Comparison of ENCODE assay signal across 17 cellular contexts in the genomic region with DNA sequence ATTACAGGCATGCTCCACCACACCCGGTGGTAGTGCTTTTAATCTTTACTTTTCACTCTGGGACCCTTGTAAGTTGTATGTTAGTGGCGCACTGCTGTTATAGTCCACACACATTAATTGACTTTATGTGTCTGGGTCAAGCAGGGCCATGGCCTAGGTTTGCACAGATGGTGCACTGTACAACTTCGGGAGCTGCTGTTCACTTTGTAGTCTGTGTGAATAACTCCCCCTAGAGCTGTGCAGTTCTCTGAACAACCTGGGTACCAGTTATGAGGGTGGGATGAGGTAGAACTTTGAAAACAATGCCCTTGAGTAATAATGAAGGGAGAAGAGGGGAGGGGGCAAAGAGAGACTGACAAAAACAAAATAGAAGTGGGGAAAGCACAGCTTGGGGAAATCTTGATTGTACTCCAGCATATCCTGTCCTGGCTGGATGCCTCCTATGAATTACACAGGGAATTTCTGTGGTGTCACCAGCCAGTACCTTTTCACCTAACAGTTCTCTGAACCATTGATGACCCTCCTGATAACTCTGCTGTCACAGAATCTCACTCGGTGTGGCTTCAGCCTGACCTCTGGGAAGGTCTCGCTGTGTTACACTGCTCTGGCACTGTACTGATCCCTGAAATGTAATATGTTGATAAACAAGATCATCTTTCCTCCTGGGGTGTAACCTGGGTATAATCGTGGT. TPM values are rescaled to one million over a fixed set of nuclear protein-coding genes. Genes with fewer than 3 reads are reported as not detected.
DNase-seq lines count a peak whose midpoint lies in the region; ATAC-seq, FAIRE-seq and TF ChIP-seq lines count a peak whose summit lies in the region.
"Had no signal": no experiment of that assay in that cellular context is flagged by ENCODE, and none has a peak within 500 bp of the region (broad histone marks: within the 10 kb centered on the region; RNA-seq: fewer than 3 reads in every experiment).

No MANE protein-coding gene starts in this region.

- no peak for TF ChIP-seq EP300 in GM12878 (IDR thresholded peaks at IDR 0.05; ENCODE audit: borderline replicate concordance in 1 of 2, control insufficient read depth in 1 of 2, low read depth in 2 of 2, low read length in 2 of 2)
- no peak for TF ChIP-seq EP300 in transverse colon (IDR thresholded peaks at IDR 0.05; ENCODE audit: low read depth)

- in situ Hi-C loops in GM12878 (cut with MboI) (no loop called here), transverse colon (cut with MboI; ENCODE audit: low pct_ligation_motif_present in 1 of 4, low pct_unique_long_range_greater_than_20kb in 1 of 4, low sequenced_read_pairs in 3 of 4) (no loop called here)

- H3K27ac ChIP-seq in left ventricle myocardium inferior (replicated peaks) (peak overlapping the region; percentile 92), GM12878 (ENCODE audit: control insufficient read depth, insufficient read depth) (no peak overlapping the region), iPS-20b (ENCODE audit: low read length) (no peak overlapping the region), transverse colon (peak overlapping the region; percentile 83 to 94 (median 92)), RWPE1 (no peak overlapping the region)
- H3K27ac ChIP-seq: cardiac muscle cell, lower lobe of right lung had no signal

- SMC1A ChIA-PET in GM12878 (lab: Charles Lee; ENCODE audit: uncharacterized antibody, unreplicated experiment): interaction anchor here (0.7 to 3.1 kb wide), 30 partner anchors 9 to 244 kb away, joined by 3 to 17 read pairs (median 4); a partner anchor contains a TSS

- H3K9me3 ChIP-seq in left ventricle myocardium inferior (replicated peaks) (no peaks in the 10 kb centered on the region), GM12878 (replicated peaks; ENCODE audit: control insufficient read depth, insufficient read depth, low read length) (no peaks in the 10 kb centered on the region), iPS-20b (ENCODE audit: insufficient read depth, low read depth, low read length) (no peaks in the 10 kb centered on the region), transverse colon (no peaks in the 10 kb centered on the region)
- H3K9me3 ChIP-seq: lower lobe of right lung had no signal

- no peak for TF ChIP-seq CTCF in left ventricle myocardium inferior (IDR thresholded peaks at IDR 0.05; ENCODE audit: borderline replicate concordance)
- TF ChIP-seq CTCF in GM12878 (IDR thresholded peaks at IDR 0.05 in 2 of 3, conservative IDR thresholded peaks at IDR 0.05 in 1 of 3; ENCODE audit: control insufficient read depth in 2 of 3, extremely low read depth in 1 of 3, insufficient read depth in 1 of 3, low read depth in 3 of 3, low read length in 3 of 3): no peak; a peak in 1 of 6 replicates
- TF ChIP-seq CTCF in transverse colon (IDR thresholded peaks at IDR 0.05): no peak
- no peak for TF ChIP-seq CTCF in RWPE1 (conservative IDR thresholded peaks at IDR 0.05; ENCODE audit: low read depth)

- TF ChIP-seq RAD21 in GM12878 (IDR thresholded peaks at IDR 0.05; ENCODE audit: insufficient read depth, low read depth, low read length): peak; percentile 6; the same call in 1 of the 2 replicates

- TF ChIP-seq POLR2A in GM12878 (IDR thresholded peaks at IDR 0.05; ENCODE audit: low read depth, low read length) (no peak), transverse colon (IDR thresholded peaks at IDR 0.05) (no peak)

- no peaks in the 10 kb centered on the region for H4K20me1 ChIP-seq in GM12878 (ENCODE audit: control insufficient read depth, insufficient read depth)

- intact Hi-C loops in left ventricle myocardium inferior (cut with micrococcal nuclease) (no loop called here), left cardiac atrium (cut with DNase I) (no loop called here), GM12878 (cut with micrococcal nuclease; ENCODE audit: unreplicated experiment) (no loop called here), transverse colon (cut with DNase I; ENCODE audit: low total_unique reads) (loop anchor here (5.0 kb wide), 1 partner anchor 40 kb away; no protein-coding TSS in a partner anchor)

- no peak overlapping the region for H3K4me2 ChIP-seq in GM12878 (ENCODE audit: control insufficient read depth, insufficient read depth)

- H3K4me3 ChIP-seq in left ventricle myocardium inferior (peak overlapping the region; percentile 85), GM12878 (no peak overlapping the region), iPS-20b (ENCODE audit: low read length) (peak overlapping the region; percentile 93), transverse colon (peak overlapping the region in 3 of 4 donors; percentile 71 to 89 (median 79))

- FAIRE-seq in GM12878 (lab: Jason Lieb, UNC): no peak
- FAIRE-seq: endothelial cell of umbilical vein, HepG2 had no signal

- RAD21 ChIA-PET in GM12878 (lab: Charles Lee; ENCODE audit: unreplicated experiment): interaction anchor here (0.7 to 2.8 kb wide), 15 partner anchors 10 to 337 kb away, joined by 3 to 18 read pairs (median 3); a partner anchor contains a TSS

- ATAC-seq in left cardiac atrium (no peak), GM12878 (peak; percentile 52)
- ATAC-seq: lower lobe of right lung had no signal

- DNase-seq in left ventricle myocardium inferior (no peak), left cardiac atrium (no peak), GM12878 (ENCODE audit: low read depth, low spot score) (no peak), transverse colon (no peak), dermis blood vessel endothelial cell (no peak), RWPE1 (ENCODE audit: low spot score) (no peak)
- DNase-seq in activated effector memory CD4-positive, alpha-beta T cell treated with Interleukin-2 at 50 U/mL for 16 hours: no peak
- DNase-seq: activated naive CD4-positive, alpha-beta T cell; lower lobe of right lung; NCI-H1092; NCI-H2227 treated with DMSO at 0.1 percent for 48 hours; nephron progenitor cell; stimulated activated CD4-positive, alpha-beta T cell treated with anti-CD3 and anti-CD28 coated beads, Interleukin-4, amount 100 ng/mL, for 24 hours had no signal

- peaks cover 80% of the 10 kb centered on the region for H3K4me1 ChIP-seq in left ventricle myocardium inferior
- H3K4me1 ChIP-seq in GM12878 (ENCODE audit: control insufficient read depth, insufficient read depth, low read length): no peaks in the 10 kb centered on the region
- peaks cover 28% of the 10 kb centered on the region for H3K4me1 ChIP-seq in iPS-20b (ENCODE audit: insufficient read depth, low read length)
- peaks cover 20 to 58% (median 50%) of the 10 kb centered on the region in 4 donors for H3K4me1 ChIP-seq in transverse colon

- no peak overlapping the region for H2AFZ ChIP-seq in GM12878 (ENCODE audit: control insufficient read depth, low read depth, low read length)

- CTCF ChIA-PET in GM12878 (lab: Yijun Ruan, JAX): interaction anchor here (1.0 to 2.7 kb wide), 19 partner anchors 8 to 339 kb away, joined by 3 to 17 read pairs (median 4); no protein-coding TSS in a partner anchor
- CTCF ChIA-PET in RWPE1 (lab: Yijun Ruan, JAX): interaction anchor here (0.6 kb wide), 1 partner anchor 14 kb away, joined by 3 read pairs; no protein-coding TSS in a partner anchor

- no peaks in the 10 kb centered on the region for H3K36me3 ChIP-seq in left ventricle myocardium inferior
- no peaks in the 10 kb centered on the region for H3K36me3 ChIP-seq in GM12878 (ENCODE audit: control insufficient read depth in 2 of 2, insufficient read depth in 2 of 2, low read length in 1 of 2)
- no peaks in the 10 kb centered on the region for H3K36me3 ChIP-seq in iPS-20b (ENCODE audit: insufficient read depth, low read depth, low read length)
- no peaks in the 10 kb centered on the region for H3K36me3 ChIP-seq in transverse colon
- H3K36me3 ChIP-seq: cardiac muscle cell, lower lobe of right lung had no signal

- WGBS in GM12878 (ENCODE audit: insufficient coverage, insufficient replicate concordance, low lambda C conversion rate, missing lambda C conversion rate): 48% methylated on average over 6 of the region's 6 CpGs
- WGBS in transverse colon (ENCODE audit: low coverage in 1 of 2), 2 donors: 68 to 90% methylated on average over 2 to 6 of the region's 6 CpGs

- H3K9ac ChIP-seq in GM12878 (ENCODE audit: control insufficient read depth, insufficient read depth, low read length) (no peak overlapping the region), iPS-20b (ENCODE audit: low read depth, low read length) (peak overlapping the region; percentile 87; the same call in 1 of the 2 replicates)

- BruUV-seq in GM12878 (replicated peaks; lab: Mats Ljungman, UMichigan): TSS peak; percentile 54

- no peaks in the 10 kb centered on the region for H3K79me2 ChIP-seq in GM12878 (ENCODE audit: control insufficient read depth, insufficient read depth, low read length)

- POLR2A ChIA-PET in GM12878 (lab: Charles Lee) (interaction anchor here (0.8 to 1.4 kb wide), 4 partner anchors 10 to 34 kb away, joined by 3 to 6 read pairs (median 3); no protein-coding TSS in a partner anchor), RWPE1 (lab: Yijun Ruan, JAX; ENCODE audit: low non-redundant PET) (interaction anchor here (1.1 kb wide), 1 partner anchor 30 kb away, joined by 3 read pairs; no protein-coding TSS in a partner anchor)

- H3K27me3 ChIP-seq in left ventricle myocardium inferior (ENCODE audit: low read depth): no peaks in the 10 kb centered on the region
- H3K27me3 ChIP-seq in GM12878 (replicated peaks in 1 of 2; ENCODE audit: control insufficient read depth in 2 of 2, insufficient read depth in 2 of 2, low read length in 1 of 2): peaks cover 0 to 13% of the 10 kb centered on the region in 2 experiments; a peak in 2 of 4 replicates
- peaks cover 19% of the 10 kb centered on the region; the same call in 1 of the 2 replicates for H3K27me3 ChIP-seq in iPS-20b (ENCODE audit: insufficient read depth, low read length)
- H3K27me3 ChIP-seq in transverse colon: no peaks in the 10 kb centered on the region
- H3K27me3 ChIP-seq: cardiac muscle cell had no signal

RNA-seq across cellular contexts. Expression of a gene that starts 2.2 kb away (rescaled TPM):
- total RNA-seq in left ventricle myocardium inferior (111 TPM), left cardiac atrium (100 to 1,000 TPM; 159 to 179 TPM), GM12878 (2014; rRNA removed) (5.5 and 9.9 TPM in 2 replicates), GM12878 (2014; rRNA removed; fragmentation: Illumina TruSeq; extraction: Trizol) (5.8 TPM in 2 replicates), GM12878 (2021) (8.3 and 8.9 TPM in 2 replicates), transverse colon (10 to 100 TPM; 39.6 to 98.9 (median 73.9) TPM), dermis blood vessel endothelial cell (71.8 and 76.4 TPM in 2 replicates)
- 15.1 and 18.7 TPM in 2 replicates for total RNA-seq in GM12878 (2013; cell fraction: nucleolus; rRNA removed)
- polyA plus RNA-seq in GM12878 (2011; ENCODE audit: low read depth): 0.04 TPM
- polyA plus RNA-seq in GM12878 (2011; rRNA removed) (2.8 and 3.5 TPM in 2 replicates), GM12878 (2014; fragmentation: Illumina TruSeq; extraction: Trizol) (2.4 and 5.3 TPM in 2 replicates), GM12878 (2014; fragmentation: Nextera tagmentation; extraction: Ambion mirVana) (1 to 10 TPM; 4.9 to 7.2 TPM), GM12878 (2014; rRNA removed) (3.9 and 4.4 TPM in 2 replicates), GM12878 (2016; fragmentation: Nextera tagmentation; extraction: Ambion mirVana) (1 to 10 TPM; 2.7 to 3.1 TPM)
- polyA plus RNA-seq in GM12878 (2011; cell fraction: cytosol; rRNA removed): 1.7 and 2.1 TPM in 2 replicates
- 0.94 and 1.6 TPM in 2 replicates for polyA plus RNA-seq in GM12878 (2011; cell fraction: nucleus; rRNA removed)
- polyA plus RNA-seq in GM12878 (2012): 0.04 and 0.15 TPM in 2 replicates
- polyA minus RNA-seq in GM12878 (2011; rRNA and poly(A)+ RNA removed): 4.0 and 5.3 TPM in 2 replicates
- polyA minus RNA-seq in GM12878 (2011; cell fraction: cytosol; rRNA and poly(A)+ RNA removed): 1.0 and 1.1 TPM in 2 replicates
- polyA minus RNA-seq in GM12878 (2011; cell fraction: nucleus; rRNA and poly(A)+ RNA removed): 0.85 and 4.0 TPM in 2 replicates

Comparison
In these comparisons a context has a peak if more than half of its experiments do, and no peak if none do; other contexts are left out.
1. H3K27ac ChIP-seq: peak in left ventricle myocardium inferior (single experiment) and transverse colon (4 of 4); none in GM12878 (single experiment), iPS-20b (single experiment) and RWPE1 (single experiment).